Comparison of ENCODE assay signal across 16 cellular contexts in the genomic region with DNA sequence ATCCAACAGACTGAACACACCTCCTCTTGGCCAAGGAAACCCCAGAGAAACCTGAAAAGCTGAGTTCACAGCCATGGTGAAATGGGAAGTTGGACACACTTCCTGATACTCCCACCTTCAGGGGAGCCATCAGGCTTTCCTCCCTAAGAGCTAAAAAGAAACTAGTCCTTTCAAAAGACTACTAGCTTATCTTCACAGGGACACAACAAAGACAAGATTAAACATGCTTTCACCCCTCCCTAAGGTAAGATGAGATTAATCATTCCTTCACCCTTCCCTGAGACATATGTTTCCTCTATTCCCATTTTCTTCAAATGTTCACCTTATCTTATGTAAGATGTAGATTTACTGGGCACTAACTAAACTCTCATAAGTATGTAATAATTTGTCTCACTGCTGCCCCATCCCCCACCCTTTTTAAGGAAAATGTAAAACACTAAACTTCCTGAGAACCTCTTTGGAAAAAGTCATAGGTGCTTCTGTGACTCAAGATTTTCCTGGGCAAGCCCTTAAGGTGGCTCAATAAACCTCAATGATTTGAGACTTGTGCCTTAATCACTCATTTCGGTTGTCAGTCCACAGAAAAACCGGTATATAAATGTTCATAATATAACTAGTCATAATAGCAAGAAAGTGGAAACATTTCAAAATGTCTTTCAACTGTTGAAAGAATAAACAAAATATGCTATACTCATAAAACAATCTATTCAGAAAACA. TPM values are rescaled to one million over a fixed set of nuclear protein-coding genes. Genes with fewer than 3 reads are reported as not detected.
"Had no signal": no experiment of that assay in that cellular context is flagged by ENCODE, and none has a peak within 500 bp of the region (broad histone marks: within the 10 kb centered on the region; RNA-seq: fewer than 3 reads in every experiment).

No MANE protein-coding gene starts in this region.

- H3K9me3 ChIP-seq: pancreas had no signal

- H3K27me3 ChIP-seq: pancreas, suprapubic skin, upper lobe of left lung had no signal

- H3K27ac ChIP-seq: pancreas, suprapubic skin, upper lobe of left lung had no signal

- DNase-seq: activated CD4-positive, alpha-beta T cell treated with anti-CD3 and anti-CD28 coated beads, Interleukin-2, amount 10 ng/mL, durations not matched to agents 24 days and 14 days; activated naive CD4-positive, alpha-beta T cell treated with anti-CD3 and anti-CD28 coated beads, Interleukin-2, amount 10 ng/mL, durations not matched to agents 7 days and 5 days; activated T-cell treated with anti-CD3 and anti-CD28 coated beads for 4 hours; caudate nucleus; cortex of kidney; effector memory CD4-positive, alpha-beta T cell; hippocampal formation; pancreas; stimulated activated CD4-positive, alpha-beta T cell treated with anti-CD3 and anti-CD28 coated beads, Interleukin-4, amount 100 ng/mL, for 1 hour; stimulated activated CD8-positive, alpha-beta memory T cell treated with anti-CD3 and anti-CD28 coated beads, Interleukin-4, amount 100 ng/mL, for 48 hours; stimulated activated naive CD8-positive, alpha-beta T cell treated with anti-CD3 and anti-CD28 coated beads, Interleukin-15, Interleukin-2, amounts not matched to agents 100 U/mL and 50 U/mL, for 24 hours; T-helper 9 cell; upper lobe of left lung had no signal

- H3K36me3 ChIP-seq: pancreas, suprapubic skin, upper lobe of left lung had no signal

- H3K4me1 ChIP-seq: pancreas, upper lobe of left lung had no signal

- ATAC-seq: activated T-helper 17 cell treated with anti-CD3 and anti-CD28 coated beads, Interleukin-2, amount 50 U/mL, for 72 hours; pancreas; stimulated activated naive CD8-positive, alpha-beta T cell treated with anti-CD3 and anti-CD28 coated beads, Interleukin-15, Interleukin-2, amounts not matched to agents 100 U/mL and 50 U/mL, for 24 hours had no signal

- H3K4me3 ChIP-seq: pancreas, suprapubic skin, upper lobe of left lung had no signal

RNA-seq across cellular contexts. Expression of a gene that starts 40.5 kb away (rescaled TPM):
- total RNA-seq: activated CD4-positive, alpha-beta T cell treated with anti-CD3 and anti-CD28 coated beads, Interleukin-2, amount 10 ng/mL, durations not matched to agents 24 days and 14 days; activated CD8-positive, alpha-beta memory T cell treated with anti-CD3 and anti-CD28 coated beads for 36 hours had no signal
